In the genomic region with DNA sequence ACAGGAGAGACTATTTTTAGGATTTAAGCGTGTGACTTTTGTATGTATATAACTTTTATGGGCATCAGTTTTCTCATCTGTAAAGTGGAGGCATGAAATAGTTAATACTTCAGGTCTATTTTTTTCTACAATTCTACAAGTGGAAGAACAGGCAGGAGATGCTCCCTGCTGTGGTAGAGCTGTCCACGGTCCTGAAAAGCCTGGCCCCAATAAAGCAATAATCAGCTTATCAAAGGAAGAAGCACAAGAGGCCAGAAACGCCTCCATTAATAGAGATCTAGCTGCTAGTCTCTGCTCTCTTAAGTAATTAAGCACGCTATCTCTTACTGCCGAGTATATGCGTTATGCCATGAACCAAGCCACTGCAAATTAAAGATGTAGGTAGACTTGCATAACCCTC, we compare ENCODE assay signal across 7 cellular contexts. TPM values are rescaled to one million over a fixed set of nuclear protein-coding genes. Genes with fewer than 3 reads are reported as not detected.
DNase-seq lines count a peak whose midpoint lies in the region; FAIRE-seq and TF ChIP-seq lines count a peak whose summit lies in the region.

No MANE protein-coding gene starts in this region.

- H3K9ac ChIP-seq in GM23248: no peak overlapping the region

- H3K4me3 ChIP-seq in GM23248: no peak overlapping the region

- WGBS in GM23248 (ENCODE audit: low coverage in 1 of 2, low lambda C conversion rate in 2 of 2, missing lambda C conversion rate in 2 of 2), 2 experiments: 25 to 31% methylated on average over 6 of the region's 6 CpGs

- FAIRE-seq in GM12892 (lab: Jason Lieb, UNC): no peak

- in situ Hi-C loops in GM23248 (cut with MboI): no loop called here

- no peak overlapping the region for H2AFZ ChIP-seq in GM23248

- no peaks in the 10 kb centered on the region for H3K9me2 ChIP-seq in GM23248 (ENCODE audit: insufficient read depth)

- no peaks in the 10 kb centered on the region for H3K4me1 ChIP-seq in GM23248 (ENCODE audit: insufficient read depth)

- H3K36me3 ChIP-seq in GM23248 (ENCODE audit: low read depth): no peaks in the 10 kb centered on the region

- no peak overlapping the region for H3K4me2 ChIP-seq in GM23248 (ENCODE audit: unreplicated experiment)

- H3K79me2 ChIP-seq in GM23248 (ENCODE audit: insufficient read depth): no peaks in the 10 kb centered on the region

- H4K20me1 ChIP-seq in GM23248 (ENCODE audit: insufficient read depth): no peaks in the 10 kb centered on the region

- peaks cover 27% of the 10 kb centered on the region for H3K27me3 ChIP-seq in GM23248 (replicated peaks; ENCODE audit: insufficient read depth)

- no peaks in the 10 kb centered on the region for H3K9me3 ChIP-seq in GM23248 (ENCODE audit: low read depth)

- DNase-seq in GM23248 (peak; percentile 66), NCI-H524 (lab: John Stamatoyannopoulos, UW) (peak; percentile 75 to 93), ecto neural progenitor cell (ENCODE audit: low spot score) (peak; percentile 82), retina (peak; percentile 66), GM12892 (ENCODE audit: insufficient read length) (no peak), SHP77 treated with DMSO at 0.1 percent for 48 hours (lab: John Stamatoyannopoulos, UW) (no peak), GOT3 (lab: John Stamatoyannopoulos, UW) (no peak)

- no peak for TF ChIP-seq POLR2A in GM12892 (IDR thresholded peaks at IDR 0.05; ENCODE audit: low read depth, low read length)

- H3F3A ChIP-seq in GM23248 (ENCODE audit: insufficient read depth): no peaks in the 10 kb centered on the region

- no peak overlapping the region for H3K27ac ChIP-seq in GM23248

RNA-seq across cellular contexts. Expression of a gene that starts 28.0 kb away (rescaled TPM):
- total RNA-seq in GM23248 (2014; rRNA removed; shearing (Covaris generic)): 19.2 and 19.9 TPM in 2 replicates
- 13.5 and 14.7 TPM in 2 replicates for polyA plus RNA-seq in GM23248 (2016; fragmentation: Nextera tagmentation; extraction: Ambion mirVana)
- polyA plus RNA-seq in GM12892 (2012; ENCODE audit: missing spikeins): 0.13 TPM

Comparison
In these comparisons a context has a peak if more than half of its experiments do, and no peak if none do; other contexts are left out.
1. DNase-seq: peak in GM23248 (single experiment), NCI-H524 (2 of 2), ecto neural progenitor cell (single experiment) and retina (single experiment); none in GM12892 (single experiment), SHP77 treated with DMSO at 0.1 percent for 48 hours (single experiment) and GOT3 (single experiment).